ENCODE assay signal across 12 cellular contexts in genomic region chr21:45262616-45263015, GRCh38. TPM values are rescaled to one million over a fixed set of nuclear protein-coding genes. Genes with fewer than 3 reads are reported as not detected.
DNase-seq lines count a peak whose midpoint lies in the region; ATAC-seq lines count a peak whose summit lies in the region.
"Had no signal": no experiment of that assay in that cellular context is flagged by ENCODE, and none has a peak within 500 bp of the region (broad histone marks: within the 10 kb centered on the region; RNA-seq: fewer than 3 reads in every experiment).

No MANE protein-coding gene starts in this region.

- no peak overlapping the region for H4K8ac ChIP-seq in trophoblast cell (ENCODE audit: low read depth, low read length)

- H3K4me3 ChIP-seq in H7 (ENCODE audit: insufficient read depth, low read depth, low read length) (no peak overlapping the region), duodenal mucosa (ENCODE audit: low read depth in 1 of 2, low read length in 2 of 2) (peak overlapping the region; percentile 33 to 44), trophoblast cell (ENCODE audit: low read depth, low read length) (no peak overlapping the region)
- H3K4me3 ChIP-seq: gastrocnemius medialis, SJCRH30 had no signal

- H3K23ac ChIP-seq in trophoblast cell (ENCODE audit: low read length): no peak overlapping the region

- no peaks in the 10 kb centered on the region for H3K79me2 ChIP-seq in trophoblast cell (ENCODE audit: control insufficient read depth, insufficient read depth, low read length, poor library complexity)
- H3K79me2 ChIP-seq: parathyroid adenoma had no signal

- ATAC-seq in GM21390 (IDR thresholded peaks at IDR 0.05; ENCODE audit: unreplicated experiment) (no peak), GM18861 (IDR thresholded peaks at IDR 0.05; ENCODE audit: unreplicated experiment) (no peak)
- ATAC-seq: gastrocnemius medialis had no signal

- no peak overlapping the region for H2BK120ac ChIP-seq in trophoblast cell (ENCODE audit: insufficient read depth, low read length, poor library complexity)

- no peak overlapping the region for H2AFZ ChIP-seq in trophoblast cell (ENCODE audit: insufficient read depth, low read length, poor library complexity)
- H2AFZ ChIP-seq: parathyroid adenoma had no signal

- no peak overlapping the region for H4K91ac ChIP-seq in trophoblast cell (ENCODE audit: low read depth, low read length)

- no peak overlapping the region for H2BK12ac ChIP-seq in trophoblast cell (ENCODE audit: low read length)

- H3K9ac ChIP-seq in duodenal mucosa (ENCODE audit: low read depth in 1 of 2, low read length in 2 of 2) (no peak overlapping the region), trophoblast cell (ENCODE audit: low read length) (no peak overlapping the region)
- H3K9ac ChIP-seq: parathyroid adenoma had no signal

- no peaks in the 10 kb centered on the region for H3K79me1 ChIP-seq in trophoblast cell (ENCODE audit: low read length)

- H3K9me3 ChIP-seq in duodenal mucosa (ENCODE audit: control insufficient read depth in 1 of 2, low read length in 2 of 2): no peaks in the 10 kb centered on the region
- H3K9me3 ChIP-seq in trophoblast cell (ENCODE audit: insufficient read depth, low read depth, low read length): peaks cover 3% of the 10 kb centered on the region
- H3K9me3 ChIP-seq: gastrocnemius medialis, SJCRH30 had no signal

- no peak overlapping the region for H3K18ac ChIP-seq in trophoblast cell (ENCODE audit: low read length)

- no peak overlapping the region for H2AK5ac ChIP-seq in trophoblast cell (ENCODE audit: low read length)

- no peak overlapping the region for H4K12ac ChIP-seq in trophoblast cell (ENCODE audit: low read depth, low read length)

- DNase-seq in H7 (peak; percentile 40), NCI-H1048 (lab: John Stamatoyannopoulos, UW) (peak; percentile 7), trophoblast cell (peak; percentile 85 to 89), T-helper 9 cell (no peak), retina (no peak)
- DNase-seq: gastrocnemius medialis; SJCRH30; stimulated activated CD4-positive, alpha-beta T cell treated with anti-CD3 and anti-CD28 coated beads, Interleukin-15, amount 100 ng/mL, for 24 hours had no signal

- H3K4me1 ChIP-seq in duodenal mucosa (ENCODE audit: control insufficient read depth in 1 of 2, insufficient read depth in 2 of 2, low read length in 2 of 2): peaks cover 4 to 19% of the 10 kb centered on the region in 2 donors
- H3K4me1 ChIP-seq in trophoblast cell (ENCODE audit: control insufficient read depth in 1 of 2, insufficient read depth in 2 of 2, low read length in 2 of 2): no peaks in the 10 kb centered on the region
- H3K4me1 ChIP-seq: gastrocnemius medialis, parathyroid adenoma had no signal

- H3K14ac ChIP-seq in trophoblast cell (ENCODE audit: low read length): no peak overlapping the region

- H3K4me2 ChIP-seq in trophoblast cell (ENCODE audit: low read length): no peak overlapping the region

- no peak overlapping the region for H3K4ac ChIP-seq in trophoblast cell (ENCODE audit: low read depth, low read length)

- H3K36me3 ChIP-seq in H7 (replicated peaks; ENCODE audit: control insufficient read depth, insufficient read depth, low read length) (peaks cover 27% of the 10 kb centered on the region), duodenal mucosa (ENCODE audit: control insufficient read depth in 1 of 2, insufficient read depth in 2 of 2, low read length in 2 of 2) (peaks cover 10 to 38% of the 10 kb centered on the region in 2 donors), trophoblast cell (ENCODE audit: control insufficient read depth in 1 of 2, insufficient read depth in 2 of 2, low read length in 2 of 2) (peaks cover 44 to 52% of the 10 kb centered on the region in 2 experiments)

- WGBS in trophoblast cell (ENCODE audit: extremely low coverage, insufficient coverage, insufficient read length): no CpG with 5 or more reads among the region's 11 CpGs

- no peak overlapping the region for H3K27ac ChIP-seq in duodenal mucosa (ENCODE audit: low read depth, low read length)
- no peak overlapping the region for H3K27ac ChIP-seq in trophoblast cell (ENCODE audit: low read depth, low read length)
- H3K27ac ChIP-seq: gastrocnemius medialis, parathyroid adenoma, SJCRH30 had no signal

- H3K27me3 ChIP-seq in H7 (ENCODE audit: control insufficient read depth, insufficient read depth, low read length) (no peaks in the 10 kb centered on the region), duodenal mucosa (ENCODE audit: control insufficient read depth in 1 of 2, insufficient read depth in 2 of 2, low read length in 2 of 2) (peaks cover 9% of the 10 kb centered on the region in 2 donors), trophoblast cell (ENCODE audit: insufficient read depth, low read length) (no peaks in the 10 kb centered on the region)

- no peak overlapping the region for H2BK5ac ChIP-seq in trophoblast cell (ENCODE audit: low read depth, low read length, poor library complexity)

RNA-seq across cellular contexts. Expression of gene POFUT2, which starts 25.1 kb away (rescaled TPM):
- total RNA-seq in H7 (2014; rRNA removed; shearing (Covaris generic)): 25.4 and 26.9 TPM in 2 replicates
- polyA plus RNA-seq in trophoblast cell (2013): 33.1 and 33.8 TPM in 2 replicates

Comparison
In these comparisons a context has a peak if more than half of its experiments do, and no peak if none do; other contexts are left out.
1. DNase-seq: peak in H7 (single experiment), NCI-H1048 (single experiment) and trophoblast cell (2 of 2); none in T-helper 9 cell (single experiment) and retina (single experiment).
2. H3K4me3 ChIP-seq: peak in duodenal mucosa (2 of 2); none in H7 (single experiment) and trophoblast cell (single experiment).